14 cellular contexts compared by ENCODE assay signal in the genomic region with DNA sequence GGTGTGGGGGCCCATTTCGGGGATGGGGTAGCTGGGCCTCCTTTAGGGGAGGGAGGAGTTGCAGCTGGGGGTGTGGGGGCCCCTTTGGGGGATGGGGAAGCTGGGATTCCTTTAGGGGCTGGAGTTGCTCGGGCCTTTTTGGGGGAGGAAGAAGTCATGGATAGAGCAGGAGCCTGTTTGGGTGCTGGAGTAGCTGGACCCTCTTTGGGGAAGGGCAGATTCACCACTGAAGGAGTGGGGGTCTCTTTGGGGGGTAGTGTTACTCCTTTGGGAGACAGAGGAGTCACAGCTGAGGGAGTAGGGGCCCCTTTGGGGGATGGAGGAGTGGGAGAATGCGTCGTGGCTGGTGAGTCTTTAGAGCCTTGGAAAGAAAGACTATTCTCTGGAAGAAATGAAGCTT. TPM values are rescaled to one million over a fixed set of nuclear protein-coding genes. Genes with fewer than 3 reads are reported as not detected.
A peak's percentile ranks its signal among the peaks of the same experiment; 100 is the strongest.
DNase-seq lines count a peak whose midpoint lies in the region; ATAC-seq, FAIRE-seq and TF ChIP-seq lines count a peak whose summit lies in the region.
"Had no signal": no experiment of that assay in that cellular context is flagged by ENCODE, and none has a peak within 500 bp of the region (broad histone marks: within the 10 kb centered on the region; RNA-seq: fewer than 3 reads in every experiment).

No MANE protein-coding gene starts in this region.

- 84% methylated on average over 3 of the region's 4 CpGs for WGBS in A549 (ENCODE audit: missing lambda C conversion rate)
- WGBS in pancreas, 2 donors = 71 to 75% methylated on average over 4 of the region's 4 CpGs

- no peaks in the 10 kb centered on the region for H3K27me3 ChIP-seq in Caco-2 (replicated peaks; ENCODE audit: control insufficient read depth, insufficient read depth, low read length)
- H3K27me3 ChIP-seq in pancreas = no peaks in the 10 kb centered on the region
- H3K27me3 ChIP-seq: adrenal gland, upper lobe of left lung had no signal

- no peak for TF ChIP-seq POLR2A in A549 (IDR thresholded peaks at IDR 0.05; ENCODE audit: low read length)

- CTCF ChIA-PET in A549 (lab: Yijun Ruan, JAX) (interaction anchor here (0.6 to 1.5 kb wide), 3 partner anchors 10 to 684 kb away, joined by 3 to 4 read pairs (median 4); no protein-coding TSS in a partner anchor), Caco-2 (lab: Charles Lee) (no interaction called here)

- peak overlapping the region in 1 of 2 experiments; percentile 8; a peak in 1 of 6 replicates for H3K27ac ChIP-seq in A549
- no peak overlapping the region for H3K27ac ChIP-seq in pancreas

- H3K4me1 ChIP-seq in A549 (peaks cover 62% of the 10 kb centered on the region), Caco-2 (peaks cover 32% of the 10 kb centered on the region), pancreas (peaks cover 14 to 40% (median 31%) of the 10 kb centered on the region in 3 donors)

- intact Hi-C loops in Caco-2 (cut with micrococcal nuclease; ENCODE audit: unreplicated experiment) (no loop called here), pancreas (cut with DNase I) (no loop called here), Right ventricle myocardium inferior (cut with DNase I) (no loop called here)

- FAIRE-seq in A549 (lab: Jason Lieb, UNC) (no peak), pancreas (lab: Jason Lieb, UNC) (no peak)
- FAIRE-seq: RCC 7860 had no signal

- DNase-seq in A549 (ENCODE audit: low read depth in 1 of 2, low spot score in 1 of 2) (no peak), Caco-2 (no peak), pancreas (no peak), Right ventricle myocardium inferior (ENCODE audit: missing footprints) (no peak), NCI-H1105 treated with DMSO at 0.1 percent for 48 hours (lab: John Stamatoyannopoulos, UW) (no peak)
- no peak for DNase-seq in naive thymus-derived CD8-positive, alpha-beta T cell
- DNase-seq: effector CD8-positive, alpha-beta T cell; KG1 had no signal

- H3K36me3 Mint-ChIP-seq in Caco-2 (ENCODE audit: insufficient read depth, unreplicated experiment) = peaks cover 89% of the 10 kb centered on the region
- peaks cover 90% of the 10 kb centered on the region for H3K36me3 Mint-ChIP-seq in activated T-helper 17 cell treated with anti-CD3 and anti-CD28 coated beads, Interleukin-2, amount 50 U/mL, for 72 hours (ENCODE audit: low read depth)
- peaks cover 4 to 83% (median 13%) of the 10 kb centered on the region in 3 donors for H3K36me3 Mint-ChIP-seq in naive thymus-derived CD8-positive, alpha-beta T cell

- ATAC-seq in A549 = no peak
- ATAC-seq in activated T-helper 17 cell treated with anti-CD3 and anti-CD28 coated beads, Interleukin-2, amount 50 U/mL, for 72 hours (replicated peaks) = no peak
- no peak for ATAC-seq in naive thymus-derived CD8-positive, alpha-beta T cell
- no peak for ATAC-seq in pancreas
- ATAC-seq in Right ventricle myocardium inferior = no peak
- no peak for ATAC-seq in HG03565 (IDR thresholded peaks at IDR 0.05; ENCODE audit: unreplicated experiment)

- H3K9me3 ChIP-seq in A549 = no peaks in the 10 kb centered on the region
- H3K9me3 ChIP-seq in Caco-2 = no peaks in the 10 kb centered on the region
- H3K9me3 ChIP-seq in pancreas = no peaks in the 10 kb centered on the region
- H3K9me3 ChIP-seq: adrenal gland, upper lobe of left lung had no signal

- POLR2A ChIA-PET in A549 (lab: Yijun Ruan, JAX) (interaction anchor here (0.6 to 4.0 kb wide), 3 partner anchors 9 to 402 kb away, joined by 3 to 27 read pairs (median 5); a partner anchor contains a TSS), Caco-2 (lab: Charles Lee) (no interaction called here)
- POLR2A ChIA-PET in naive thymus-derived CD8-positive, alpha-beta T cell (lab: Charles Lee) = interaction anchor here (0.5 to 8.9 kb wide), 2 partner anchors 32 to 811 kb away, joined by 3 to 80 read pairs; a partner anchor contains a TSS

- peaks cover 38% of the 10 kb centered on the region for H3K4me1 Mint-ChIP-seq in Caco-2 (ENCODE audit: low read depth, unreplicated experiment)
- peaks cover 60% of the 10 kb centered on the region for H3K4me1 Mint-ChIP-seq in activated T-helper 17 cell treated with anti-CD3 and anti-CD28 coated beads, Interleukin-2, amount 50 U/mL, for 72 hours
- peaks cover 50 to 79% (median 72%) of the 10 kb centered on the region in 4 donors for H3K4me1 Mint-ChIP-seq in naive thymus-derived CD8-positive, alpha-beta T cell

- H3K4me3 ChIP-seq in A549 = no peak overlapping the region
- H3K4me3 ChIP-seq in Caco-2 (ENCODE audit: low read depth, low read length) = no peak overlapping the region
- H3K4me3 ChIP-seq in pancreas = no peak overlapping the region
- H3K4me3 ChIP-seq: adrenal gland, lung, upper lobe of left lung had no signal

- H3K9me3 Mint-ChIP-seq in Caco-2 (ENCODE audit: unreplicated experiment) = no peaks in the 10 kb centered on the region
- H3K9me3 Mint-ChIP-seq in activated T-helper 17 cell treated with anti-CD3 and anti-CD28 coated beads, Interleukin-2, amount 50 U/mL, for 72 hours = no peaks in the 10 kb centered on the region
- no peaks in the 10 kb centered on the region for H3K9me3 Mint-ChIP-seq in naive thymus-derived CD8-positive, alpha-beta T cell

- no TSS peak for BruUV-seq in Caco-2 (replicated peaks; lab: Mats Ljungman, UMichigan)

- no peak for TF ChIP-seq RAD21 in A549 (conservative IDR thresholded peaks at IDR 0.05 in 1 of 2, IDR thresholded peaks at IDR 0.05 in 1 of 2)

- TF ChIP-seq CTCF in A549 (IDR thresholded peaks at IDR 0.05) (no peak), Caco-2 (IDR thresholded peaks at IDR 0.05; ENCODE audit: insufficient read depth in 1 of 2, low read depth in 1 of 2, low read length in 1 of 2, severe bottlenecking in 1 of 2, unreplicated experiment in 1 of 2) (no peak), pancreas (IDR thresholded peaks at IDR 0.05) (no peak)

- H3K27ac Mint-ChIP-seq in Caco-2 (ENCODE audit: unreplicated experiment) = peak overlapping the region; percentile 9
- H3K27ac Mint-ChIP-seq in activated T-helper 17 cell treated with anti-CD3 and anti-CD28 coated beads, Interleukin-2, amount 50 U/mL, for 72 hours = peak overlapping the region; percentile 98
- H3K27ac Mint-ChIP-seq in naive thymus-derived CD8-positive, alpha-beta T cell = peak overlapping the region; percentile 21 to 99 (median 90)

- peaks cover 1% of the 10 kb centered on the region for H3K36me3 ChIP-seq in Caco-2 (ENCODE audit: control insufficient read depth, insufficient read depth, low read length)
- H3K36me3 ChIP-seq in pancreas = peaks cover 6 to 25% (median 10%) of the 10 kb centered on the region in 3 donors

- H3K4me3 Mint-ChIP-seq in Caco-2 (ENCODE audit: unreplicated experiment) = no peak overlapping the region
- H3K4me3 Mint-ChIP-seq in activated T-helper 17 cell treated with anti-CD3 and anti-CD28 coated beads, Interleukin-2, amount 50 U/mL, for 72 hours = peak overlapping the region; percentile 97
- H3K4me3 Mint-ChIP-seq in naive thymus-derived CD8-positive, alpha-beta T cell = peak overlapping the region in 9 of 10 donors; percentile 6 to 98 (median 93)

- peak overlapping the region; percentile 11; the same call in 1 of the 3 replicates for H3K4me2 ChIP-seq in A549

- no peaks in the 10 kb centered on the region for H3K27me3 Mint-ChIP-seq in Caco-2 (ENCODE audit: insufficient read depth, unreplicated experiment)
- no peaks in the 10 kb centered on the region for H3K27me3 Mint-ChIP-seq in activated T-helper 17 cell treated with anti-CD3 and anti-CD28 coated beads, Interleukin-2, amount 50 U/mL, for 72 hours
- H3K27me3 Mint-ChIP-seq in naive thymus-derived CD8-positive, alpha-beta T cell = no peaks in the 10 kb centered on the region

- TF ChIP-seq EP300 in A549 (IDR thresholded peaks at IDR 0.05) = no peak

RNA-seq across cellular contexts. Expression of a gene that starts 6.5 kb away (rescaled TPM):
- polyA plus RNA-seq in A549 (2011; rRNA removed) (993 and 1,560 TPM in 2 replicates), A549 (2017; fragmentation: RNase III; extraction: RNeasy Plus Mini Kit Qiagen cat#74134 plus additional on column Dnase treatment) (2,331 to 2,770 TPM (median 2,562 TPM) in 3 replicates), pancreas (100 to 1,000 TPM; 846 to 892 TPM)
- 797 and 972 TPM in 2 replicates for polyA plus RNA-seq in A549 (2012; cell fraction: cytosol; rRNA removed)
- 286 and 326 TPM in 2 replicates for polyA plus RNA-seq in A549 (2012; cell fraction: nucleus; rRNA removed)
- polyA minus RNA-seq in A549 (2011; rRNA and poly(A)+ RNA removed) = 462 and 592 TPM in 2 replicates
- total RNA-seq in Caco-2 (2022) (784 and 804 TPM in 2 replicates), pancreas (100 to 1,000 TPM; 305 to 633 (median 468) TPM), Right ventricle myocardium inferior (432 TPM)
- 1,000 to 10,000 TPM in 1 of 2 donors, 100 to 1,000 TPM in 1; 869 to 1,019 TPM for total RNA-seq in activated T-helper 17 cell treated with anti-CD3 and anti-CD28 coated beads, Interleukin-2, amount 50 U/mL, for 72 hours
- total RNA-seq in naive thymus-derived CD8-positive, alpha-beta T cell = 1,000 to 10,000 TPM; 1,471 to 1,474 TPM
- polyA plus RNA-seq in naive thymus-derived CD8-positive, alpha-beta T cell = 1,000 to 10,000 TPM; 1,330 to 1,441 (median 1,344) TPM

RNA-seq across cellular contexts. Expression of a gene that starts 30.6 kb away (rescaled TPM):
- polyA plus RNA-seq in A549 (2011; rRNA removed) (211 and 272 TPM in 2 replicates), A549 (2017; fragmentation: RNase III; extraction: RNeasy Plus Mini Kit Qiagen cat#74134 plus additional on column Dnase treatment) (400 to 467 TPM (median 406 TPM) in 3 replicates), pancreas (10 to 100 TPM; 33.4 to 86.4 TPM)
- 105 and 133 TPM in 2 replicates for polyA plus RNA-seq in A549 (2012; cell fraction: cytosol; rRNA removed)
- 65.4 and 72.5 TPM in 2 replicates for polyA plus RNA-seq in A549 (2012; cell fraction: nucleus; rRNA removed)
- 40.5 and 51.6 TPM in 2 replicates for polyA minus RNA-seq in A549 (2011; rRNA and poly(A)+ RNA removed)
- total RNA-seq in Caco-2 (2022) (241 and 242 TPM in 2 replicates), pancreas (10 to 100 TPM; 48.8 to 98.1 (median 69.3) TPM), Right ventricle myocardium inferior (132 TPM)
- 100 to 1,000 TPM; 278 to 391 TPM for total RNA-seq in activated T-helper 17 cell treated with anti-CD3 and anti-CD28 coated beads, Interleukin-2, amount 50 U/mL, for 72 hours
- 100 to 1,000 TPM; 179 to 197 TPM for total RNA-seq in naive thymus-derived CD8-positive, alpha-beta T cell
- 100 to 1,000 TPM; 229 to 236 (median 234) TPM for polyA plus RNA-seq in naive thymus-derived CD8-positive, alpha-beta T cell

RNA-seq across cellular contexts. Expression of a gene that starts 33.5 kb away (rescaled TPM):
- 53.9 and 66.8 TPM in 2 replicates for polyA plus RNA-seq in A549 (2011; rRNA removed)
- polyA plus RNA-seq in A549 (2012; cell fraction: cytosol; rRNA removed) = 28.4 and 28.5 TPM in 2 replicates
- polyA plus RNA-seq in A549 (2012; cell fraction: nucleus; rRNA removed) = 19.4 and 25.8 TPM in 2 replicates
- polyA plus RNA-seq in A549 (2017; fragmentation: RNase III; extraction: RNeasy Plus Mini Kit Qiagen cat#74134 plus additional on column Dnase treatment) = 43.5 to 48.1 TPM (median 44.4 TPM) in 3 replicates
- polyA minus RNA-seq in A549 (2011; rRNA and poly(A)+ RNA removed) = 18.5 and 26.0 TPM in 2 replicates
- total RNA-seq in Caco-2 (2022) = 38.0 and 40.2 TPM in 2 replicates
- total RNA-seq in activated T-helper 17 cell treated with anti-CD3 and anti-CD28 coated beads, Interleukin-2, amount 50 U/mL, for 72 hours = 10 to 100 TPM; 58.0 to 62.9 TPM
- total RNA-seq in naive thymus-derived CD8-positive, alpha-beta T cell = 10 to 100 TPM; 26.3 to 26.7 TPM
- 10 to 100 TPM; 43.8 to 49.1 (median 45.8) TPM for polyA plus RNA-seq in naive thymus-derived CD8-positive, alpha-beta T cell
- total RNA-seq in pancreas = 1 to 10 TPM; 2.8 to 6.5 (median 4.2) TPM
- 1 to 10 TPM; 2.4 to 4.4 TPM for polyA plus RNA-seq in pancreas
- total RNA-seq in Right ventricle myocardium inferior = 5.1 TPM

RNA-seq across cellular contexts. Expression of a gene that starts 44.5 kb away (rescaled TPM):
- polyA plus RNA-seq in A549 (2011; rRNA removed) (2.0 and 2.6 TPM in 2 replicates), A549 (2017; fragmentation: RNase III; extraction: RNeasy Plus Mini Kit Qiagen cat#74134 plus additional on column Dnase treatment) (2.3 to 2.9 TPM (median 2.7 TPM) in 3 replicates), pancreas (1 to 10 TPM in 1 of 2 donors, under 1 TPM in 1; 0.15 to 1.3 TPM)
- 1.3 and 1.7 TPM in 2 replicates for polyA plus RNA-seq in A549 (2012; cell fraction: cytosol; rRNA removed)
- polyA plus RNA-seq in A549 (2012; cell fraction: nucleus; rRNA removed) = 1.3 and 1.4 TPM in 2 replicates
- polyA minus RNA-seq in A549 (2011; rRNA and poly(A)+ RNA removed) = 0.62 and 1.3 TPM in 2 replicates
- total RNA-seq in Caco-2 (2022) (1.6 and 2.5 TPM in 2 replicates), pancreas (under 1 TPM in 3 of 6 donors, not detected in 3; 0.12 to 0.66 (median 0.31) TPM), Right ventricle myocardium inferior (0.27 TPM)
- 1 to 10 TPM; 2.8 to 4.8 TPM for total RNA-seq in activated T-helper 17 cell treated with anti-CD3 and anti-CD28 coated beads, Interleukin-2, amount 50 U/mL, for 72 hours
- total RNA-seq in naive thymus-derived CD8-positive, alpha-beta T cell = 1 to 10 TPM; 1.2 to 1.3 TPM
- 1 to 10 TPM in 2 of 3 donors, under 1 TPM in 1; 0.71 to 1.3 (median 1.1) TPM for polyA plus RNA-seq in naive thymus-derived CD8-positive, alpha-beta T cell

Comparison
In these comparisons a context has a peak if more than half of its experiments do, and no peak if none do; other contexts are left out.
1. H3K27ac Mint-ChIP-seq: peak in every context shown above with its lines; median percentile 98 in activated T-helper 17 cell treated with anti-CD3 and anti-CD28 coated beads, Interleukin-2, amount 50 U/mL, for 72 hours; 90 in naive thymus-derived CD8-positive, alpha-beta T cell; 9 in Caco-2.